ENCODE assay signal across 18 cellular contexts in the genomic region with DNA sequence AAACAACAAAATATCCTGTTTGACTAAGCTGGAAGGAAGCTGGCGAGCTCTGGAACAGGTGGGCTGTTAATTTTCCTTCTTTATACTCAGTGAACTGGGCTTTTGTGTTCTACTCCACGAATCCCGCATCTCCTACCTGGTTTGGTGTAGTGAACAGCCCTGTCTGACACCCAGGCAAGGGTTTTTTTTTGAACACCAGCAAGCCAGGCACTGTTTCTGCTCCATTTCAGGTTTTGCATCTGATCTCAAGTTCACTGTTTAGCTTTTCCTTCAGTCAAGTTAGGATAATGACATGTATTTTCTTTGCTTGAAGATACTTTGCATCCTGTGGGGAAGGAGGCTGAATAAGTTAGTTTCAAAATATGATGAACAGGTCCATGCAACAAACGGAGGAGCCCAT.
"Had no signal": no experiment of that assay in that cellular context is flagged by ENCODE, and none has a peak within 500 bp of the region (broad histone marks: within the 10 kb centered on the region; RNA-seq: fewer than 3 reads in every experiment).

No MANE protein-coding gene starts in this region.

- H3K27ac ChIP-seq: pancreas, thyroid gland had no signal

- H3K4me3 ChIP-seq: dorsolateral prefrontal cortex, left lung, pancreas, thyroid gland had no signal

- H3K27me3 ChIP-seq: dorsolateral prefrontal cortex, left lung, pancreas, thyroid gland had no signal

- H3K27me3 Mint-ChIP-seq: activated B cell treated with CpG ODN at 0.5 μM for 24 hours; activated CD4-positive, alpha-beta T cell treated with anti-CD3 and anti-CD28 coated beads, Interleukin-2, amount 10 ng/mL, durations not matched to agents 24 days and 14 days; activated naive CD8-positive, alpha-beta T cell treated with anti-CD3 and anti-CD28 coated beads, Interleukin-2, amount 50 U/mL, for 24 hours; memory B cell; naive thymus-derived CD8-positive, alpha-beta T cell; stimulated activated naive B cell treated with anti-CD40 and anti-IgM and Interleukin-4, amounts not matched to agents 10 μg/mL and 1 μg/mL and 100 μg/mL, for 72 hours had no signal

- ATAC-seq: activated naive CD8-positive, alpha-beta T cell treated with anti-CD3 and anti-CD28 coated beads, Interleukin-2, amount 50 U/mL, for 24 hours; left lung; naive thymus-derived CD8-positive, alpha-beta T cell; stimulated activated naive B cell treated with anti-CD40 and anti-IgM and Interleukin-4, amounts not matched to agents 10 μg/mL and 1 μg/mL and 100 μg/mL, for 72 hours had no signal

- H3K36me3 ChIP-seq: left lung, pancreas, thyroid gland had no signal

- H3K9me3 ChIP-seq: left lung, pancreas, thyroid gland had no signal

- H3K4me1 Mint-ChIP-seq: activated B cell treated with CpG ODN at 0.5 μM for 24 hours; activated CD4-positive, alpha-beta T cell treated with anti-CD3 and anti-CD28 coated beads, Interleukin-2, amount 10 ng/mL, durations not matched to agents 24 days and 14 days; memory B cell had no signal

- H3K9me3 Mint-ChIP-seq: activated B cell treated with CpG ODN at 0.5 μM for 24 hours; activated CD4-positive, alpha-beta T cell treated with anti-CD3 and anti-CD28 coated beads, Interleukin-2, amount 10 ng/mL, durations not matched to agents 24 days and 14 days; activated naive CD4-positive, alpha-beta T cell treated with anti-CD3 and anti-CD28 coated beads for 36 hours; activated T-helper 2 cell treated with anti-CD3 and anti-CD28 coated beads, Interferon-gamma antibody, Interleukin-2, Interleukin-4, amounts not matched to agents 10 μg/mL and 5 μg/mL and 100 μg/mL, durations not matched to agents 14 hours and 24 hours and 36 hours; endodermal cell; memory B cell had no signal

- H3K4me3 Mint-ChIP-seq: activated B cell treated with CpG ODN at 0.5 μM for 24 hours; activated CD4-positive, alpha-beta T cell treated with anti-CD3 and anti-CD28 coated beads, Interleukin-2, amount 10 ng/mL, durations not matched to agents 24 days and 14 days; activated naive CD4-positive, alpha-beta T cell treated with anti-CD3 and anti-CD28 coated beads for 36 hours; activated naive CD8-positive, alpha-beta T cell treated with anti-CD3 and anti-CD28 coated beads, Interleukin-2, amount 50 U/mL, for 24 hours; endodermal cell; memory B cell; stimulated activated naive B cell treated with anti-CD40 and anti-IgM and Interleukin-4, amounts not matched to agents 10 μg/mL and 1 μg/mL and 100 μg/mL, for 72 hours had no signal

- H3K27ac Mint-ChIP-seq: activated B cell treated with CpG ODN at 0.5 μM for 24 hours; activated CD4-positive, alpha-beta T cell treated with anti-CD3 and anti-CD28 coated beads, Interleukin-2, amount 10 ng/mL, durations not matched to agents 24 days and 14 days; activated naive CD4-positive, alpha-beta T cell treated with anti-CD3 and anti-CD28 coated beads for 36 hours; activated naive CD8-positive, alpha-beta T cell treated with anti-CD3 and anti-CD28 coated beads, Interleukin-2, amount 50 U/mL, for 24 hours; activated T-helper 2 cell treated with anti-CD3 and anti-CD28 coated beads, Interferon-gamma antibody, Interleukin-2, Interleukin-4, amounts not matched to agents 10 μg/mL and 5 μg/mL and 100 μg/mL, durations not matched to agents 14 hours and 24 hours and 36 hours; endodermal cell; memory B cell; stimulated activated naive B cell treated with anti-CD40 and anti-IgM and Interleukin-4, amounts not matched to agents 10 μg/mL and 1 μg/mL and 100 μg/mL, for 72 hours had no signal

- DNase-seq: activated B cell treated with CpG ODN at 0.5 μM for 24 hours; activated CD4-positive, alpha-beta T cell treated with anti-CD3 and anti-CD28 coated beads, Interleukin-2, amount 10 ng/mL, durations not matched to agents 24 days and 14 days; activated naive CD4-positive, alpha-beta T cell treated with anti-CD3 and anti-CD28 coated beads for 36 hours; activated naive CD8-positive, alpha-beta T cell treated with anti-CD3 and anti-CD28 coated beads, Interleukin-2, amount 50 U/mL, for 24 hours; activated T-cell treated with anti-CD3 and anti-CD28 coated beads, Interleukin-2, amount 50 U/mL, for 1 hour; aorta; dorsolateral prefrontal cortex; endodermal cell; islet precursor cell; left lung; naive thymus-derived CD8-positive, alpha-beta T cell; pancreas; stimulated activated CD4-positive, alpha-beta T cell treated with anti-CD3 and anti-CD28 coated beads, Interleukin-2, amount 100 ng/mL, for 48 hours; stimulated activated naive B cell treated with anti-CD40 and anti-IgM and Interleukin-4, amounts not matched to agents 10 μg/mL and 1 μg/mL and 100 μg/mL, for 72 hours; T-helper 2 cell; thyroid gland had no signal
